9 cellular contexts compared by ENCODE assay signal in the genomic region with DNA sequence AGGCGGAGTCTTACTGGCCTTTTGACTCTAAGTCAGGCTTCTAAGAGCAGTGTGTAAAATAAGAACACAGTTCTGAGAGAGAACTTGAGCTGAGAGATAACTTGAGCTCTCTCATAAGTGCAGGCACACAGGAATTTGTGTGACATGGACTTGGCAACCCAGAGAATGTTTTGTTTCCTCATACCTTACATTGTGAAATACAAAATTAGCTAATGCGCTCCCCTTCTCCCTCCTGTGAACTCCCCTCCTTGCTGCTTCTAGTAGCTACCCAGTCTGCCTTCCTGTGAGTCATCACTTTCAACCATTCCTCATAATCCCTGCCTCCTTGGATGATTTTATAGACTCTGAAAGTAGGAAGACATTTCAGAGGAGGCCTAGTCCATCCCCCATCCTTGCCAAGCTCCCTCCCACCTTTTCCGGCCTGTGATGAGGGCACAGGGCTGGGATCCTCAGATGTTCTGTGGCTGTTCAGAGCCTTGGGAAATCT. TPM values are rescaled to one million over a fixed set of nuclear protein-coding genes. Genes with fewer than 3 reads are reported as not detected.
DNase-seq lines count a peak whose midpoint lies in the region; TF ChIP-seq lines count a peak whose summit lies in the region.
"Had no signal": no experiment of that assay in that cellular context is flagged by ENCODE, and none has a peak within 500 bp of the region (broad histone marks: within the 10 kb centered on the region; RNA-seq: fewer than 3 reads in every experiment).

No MANE protein-coding gene starts in this region.

- H3K4me3 ChIP-seq in liver (ENCODE audit: low read depth in 1 of 3, low read length in 3 of 3) (no peak overlapping the region), spleen (no peak overlapping the region)

- no peak overlapping the region for H3K9ac ChIP-seq in liver (ENCODE audit: low read depth in 1 of 2, low read length in 2 of 2)

- peak; percentile 99 for DNase-seq in A172 (ENCODE audit: low spot score)
- DNase-seq in KBM-7: peak; percentile 47
- DNase-seq in T47D (ENCODE audit: low read depth in 1 of 2, low spot score in 1 of 2): peak; percentile 31 to 88
- no peak for DNase-seq in cerebellar nuclear complex (lab: John Stamatoyannopoulos, UW)
- no peak for DNase-seq in NCI-H2227 treated with DMSO at 0.1 percent for 48 hours (lab: John Stamatoyannopoulos, UW)
- DNase-seq in spleen: no peak
- DNase-seq in SK-N-DZ (ENCODE audit: low spot score): no peak
- DNase-seq: BE2C had no signal

- no peaks in the 10 kb centered on the region for H3K4me1 ChIP-seq in liver (ENCODE audit: control insufficient read depth in 4 of 4, insufficient read depth in 4 of 4, low read length in 3 of 4)
- peaks cover 0 to 8% (median 0%) of the 10 kb centered on the region in 6 donors for H3K4me1 ChIP-seq in spleen
- H3K4me1 ChIP-seq: BE2C had no signal

- H3K36me3 ChIP-seq in liver (ENCODE audit: control insufficient read depth in 4 of 4, insufficient read depth in 3 of 4, low read depth in 1 of 4, low read length in 3 of 4) (no peaks in the 10 kb centered on the region), spleen (no peaks in the 10 kb centered on the region)
- H3K36me3 ChIP-seq: BE2C had no signal

- TF ChIP-seq RAD21 in liver (IDR thresholded peaks at IDR 0.05): no peak

- 82% methylated on average over 3 of the region's 3 CpGs for WGBS in liver
- WGBS in spleen, 5 donors: 67 to 88% (median 84%) methylated on average over 3 of the region's 3 CpGs

- TF ChIP-seq POLR2A in spleen (IDR thresholded peaks at IDR 0.05): no peak

- H3K27me3 ChIP-seq in liver (ENCODE audit: control insufficient read depth in 4 of 4, insufficient read depth in 4 of 4, low read length in 3 of 4) (no peaks in the 10 kb centered on the region), spleen (replicated peaks in 1 of 7) (no peaks in the 10 kb centered on the region)
- H3K27me3 ChIP-seq: BE2C had no signal

- intact Hi-C loops in spleen (cut with DNase I; ENCODE audit: low total_unique reads): no loop called here

- in situ Hi-C loops in KBM-7 (cut with MboI; ENCODE audit: low pct_unique_long_range_greater_than_20kb, low sequenced_read_pairs): no loop called here
- in situ Hi-C loops in T47D (cut with HindIII; ENCODE audit: low pct_unique_long_range_greater_than_20kb, low sequenced_read_pairs): no loop called here

- H3K27ac ChIP-seq in liver (ENCODE audit: low read depth in 1 of 2, low read length in 2 of 2) (no peak overlapping the region), spleen (peak overlapping the region in 3 of 8 donors; percentile 27 to 47 (median 42))

- H3K9me3 ChIP-seq in liver (ENCODE audit: control insufficient read depth in 4 of 4, low read length in 3 of 4) (peaks cover 0 to 4% (median 0%) of the 10 kb centered on the region in 4 donors), spleen (peaks cover 0 to 6% (median 0%) of the 10 kb centered on the region in 8 donors)
- H3K9me3 ChIP-seq: BE2C had no signal

- TF ChIP-seq CTCF in liver (IDR thresholded peaks at IDR 0.05; ENCODE audit: low read depth, low read length, missing input control) (no peak), spleen (IDR thresholded peaks at IDR 0.05 in 8 of 11, conservative IDR thresholded peaks at IDR 0.05 in 3 of 11) (no peak)

TF ChIP-seq in liver, 16 proteins besides CTCF, POLR2A, EP300 and RAD21:
- TF ChIP-seq HNF4A (conservative IDR thresholded peaks at IDR 0.05) (peak in 1 of 2 donors; percentile 4), SP1 (IDR thresholded peaks at IDR 0.05) (peak; percentile 18)
- TF ChIP-seq, protein P1, sequence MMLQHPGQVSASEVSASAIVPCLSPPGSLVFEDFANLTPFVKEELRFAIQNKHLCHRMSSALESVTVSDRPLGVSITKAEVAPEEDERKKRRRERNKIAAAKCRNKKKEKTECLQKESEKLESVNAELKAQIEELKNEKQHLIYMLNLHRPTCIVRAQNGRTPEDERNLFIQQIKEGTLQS (IDR thresholded peaks at IDR 0.05): no peak

RNA-seq across cellular contexts. Expression of gene FER1L5, which starts 22.6 kb away (rescaled TPM):
- 0.10 and 0.22 TPM in 2 replicates for total RNA-seq in A172 (2014; rRNA removed; shearing (Covaris generic))
- total RNA-seq in liver (under 1 TPM in 1 of 2 donors, not detected in 1; under 0.01 TPM), spleen (under 1 TPM in 5 of 7 donors, not detected in 2; 0.09 to 0.23 (median 0.13) TPM)
- polyA plus RNA-seq in liver (not detected), spleen (under 1 TPM in 2 of 3 donors, not detected in 1; 0.02 to 0.06 TPM)
- 0.02 and 0.06 TPM in 2 replicates for polyA plus RNA-seq in SK-N-DZ (2014; cell fraction: cytosol; rRNA removed)
- polyA plus RNA-seq in SK-N-DZ (2014; cell fraction: nucleus; rRNA removed): 0.59 and 0.73 TPM in 2 replicates

RNA-seq across cellular contexts. Expression of gene KANSL3, which starts 27.0 kb away (rescaled TPM):
- total RNA-seq in A172 (2014; rRNA removed; shearing (Covaris generic)): 32.7 and 36.7 TPM in 2 replicates
- total RNA-seq in liver (10 to 100 TPM; 27.2 to 30.5 TPM), spleen (10 to 100 TPM; 45.2 to 59.6 (median 51.1) TPM)
- polyA plus RNA-seq in liver (1 to 10 TPM; 8.3 to 10.0 TPM), spleen (10 to 100 TPM; 10.3 to 16.9 (median 15.3) TPM)
- 37.9 and 46.5 TPM in 2 replicates for polyA plus RNA-seq in SK-N-DZ (2014; cell fraction: cytosol; rRNA removed)
- 38.5 and 52.0 TPM in 2 replicates for polyA plus RNA-seq in SK-N-DZ (2014; cell fraction: nucleus; rRNA removed)

Comparison
In these comparisons a context has a peak if more than half of its experiments do, and no peak if none do; other contexts are left out.
1. DNase-seq: peak in A172 (single experiment), KBM-7 (single experiment) and T47D (2 of 2); none in cerebellar nuclear complex (0 of 2), NCI-H2227 treated with DMSO at 0.1 percent for 48 hours (single experiment), spleen (single experiment) and SK-N-DZ (single experiment).